ENCODE assay signal across 14 cellular contexts in the genomic region with DNA sequence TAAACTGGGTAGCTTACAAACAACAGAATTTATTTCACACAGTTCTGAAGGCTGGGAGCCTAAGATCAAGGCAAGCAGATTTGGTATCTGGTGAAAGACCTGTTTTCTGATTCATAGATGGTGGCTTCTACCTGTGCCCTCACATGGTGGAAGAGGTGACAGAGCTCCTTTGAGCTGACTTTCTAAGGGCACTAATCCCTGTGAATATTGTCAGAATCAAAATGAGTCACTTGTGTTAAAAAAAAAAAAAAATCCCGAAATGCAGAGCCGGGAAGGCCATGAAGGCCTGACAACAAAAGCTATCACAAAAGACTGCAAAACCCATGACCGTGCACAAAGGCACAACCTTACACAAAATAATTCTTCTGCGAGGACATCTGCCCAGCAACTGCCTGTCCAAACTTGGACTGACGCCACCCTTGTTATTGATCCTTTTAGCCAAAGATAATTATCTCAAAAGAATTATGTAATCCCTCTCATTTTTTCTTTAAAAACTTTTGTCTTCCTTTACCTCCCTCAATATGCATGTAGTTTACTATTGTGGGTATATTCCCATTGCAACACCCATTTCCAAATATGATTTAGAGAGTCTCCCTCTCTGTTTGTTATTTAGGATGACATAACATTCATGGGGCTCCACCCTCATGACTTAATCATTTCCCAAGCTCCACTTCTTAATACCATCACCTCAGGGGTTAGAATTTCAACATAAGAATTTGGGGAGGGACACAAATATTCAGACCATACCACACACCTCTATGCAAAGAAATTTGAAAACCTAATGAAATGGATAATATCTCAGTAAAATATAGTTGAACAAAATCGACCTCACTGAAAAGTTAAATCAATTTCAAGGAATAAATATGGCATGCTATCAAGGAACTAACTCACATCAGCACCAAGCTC. TPM values are rescaled to one million over a fixed set of nuclear protein-coding genes. Genes with fewer than 3 reads are reported as not detected.
A peak's percentile ranks its signal among the peaks of the same experiment; 100 is the strongest.
DNase-seq lines count a peak whose midpoint lies in the region; ATAC-seq, FAIRE-seq and TF ChIP-seq lines count a peak whose summit lies in the region.
"Had no signal": no experiment of that assay in that cellular context is flagged by ENCODE, and none has a peak within 500 bp of the region (broad histone marks: within the 10 kb centered on the region; RNA-seq: fewer than 3 reads in every experiment).

No MANE protein-coding gene starts in this region.

- no peaks in the 10 kb centered on the region for H3K4me1 Mint-ChIP-seq in CD8-positive, alpha-beta T cell (ENCODE audit: low read depth)

- DNase-seq in H54 (ENCODE audit: insufficient read length, low spot score) (no peak), MV-4-11 (lab: John Stamatoyannopoulos, UW) (peak; percentile 5), amniotic epithelial cell (ENCODE audit: low read depth) (peak; percentile 29), left lobe of liver (ENCODE audit: low spot score) (no peak), spleen (no peak), Peyer's patch (no peak)
- DNase-seq in CD8-positive, alpha-beta T cell = no peak
- DNase-seq: activated CD4-positive, alpha-beta T cell treated with anti-CD3 and anti-CD28 coated beads for 4 hours; cerebellar nuclear complex; islet precursor cell; NCI-H2107 had no signal

- 74 to 88% (median 80%) methylated on average over 6 of the region's 6 CpGs for WGBS in spleen, 5 donors

- peaks cover 4% of the 10 kb centered on the region for H3K27me3 Mint-ChIP-seq in CD8-positive, alpha-beta T cell (ENCODE audit: low read depth)

- no peak overlapping the region for H3K27ac Mint-ChIP-seq in CD8-positive, alpha-beta T cell
- H3K27ac Mint-ChIP-seq: activated T-helper 2 cell treated with anti-CD3 and anti-CD28 coated beads, Interferon-gamma antibody, Interleukin-2, Interleukin-4, amounts not matched to agents 10 μg/mL and 5 μg/mL and 100 μg/mL, durations not matched to agents 14 hours and 24 hours and 36 hours had no signal

- no peak for TF ChIP-seq POLR2A in H54 (IDR thresholded peaks at IDR 0.05; ENCODE audit: low read depth, low read length)
- TF ChIP-seq POLR2A in spleen (IDR thresholded peaks at IDR 0.05) = no peak
- no peak for TF ChIP-seq POLR2A in Peyer's patch (IDR thresholded peaks at IDR 0.05)

- H3K27me3 ChIP-seq in CD8-positive, alpha-beta T cell (ENCODE audit: insufficient read depth, low read length) = no peaks in the 10 kb centered on the region
- H3K27me3 ChIP-seq in spleen (replicated peaks in 1 of 7) (no peaks in the 10 kb centered on the region), Peyer's patch (no peaks in the 10 kb centered on the region)
- H3K27me3 ChIP-seq: right atrium auricular region had no signal

- no peak for TF ChIP-seq CTCF in CD8-positive, alpha-beta T cell (IDR thresholded peaks at IDR 0.05)
- TF ChIP-seq CTCF in spleen (IDR thresholded peaks at IDR 0.05 in 8 of 11, conservative IDR thresholded peaks at IDR 0.05 in 3 of 11) = no peak
- TF ChIP-seq CTCF in Peyer's patch (IDR thresholded peaks at IDR 0.05) = no peak

- FAIRE-seq in H54 (lab: Jason Lieb, UNC) = peak; percentile 82
- FAIRE-seq: GM12891 had no signal

- intact Hi-C loops in CD8-positive, alpha-beta T cell (cut with DNase I, micrococcal nuclease) = no loop called here
- intact Hi-C loops in spleen (cut with DNase I; ENCODE audit: low total_unique reads) = no loop called here

- ATAC-seq in left lobe of liver = peak; percentile 51
- no peak for ATAC-seq in CD8-positive, alpha-beta T cell

- POLR2A ChIA-PET in CD8-positive, alpha-beta T cell (lab: Charles Lee) = no interaction called here

- no peak overlapping the region for H3K27ac ChIP-seq in CD8-positive, alpha-beta T cell (ENCODE audit: low read depth, low read length)
- H3K27ac ChIP-seq in spleen (no peak overlapping the region), Peyer's patch (no peak overlapping the region)
- H3K27ac ChIP-seq: right atrium auricular region had no signal

- CTCF ChIA-PET in CD8-positive, alpha-beta T cell (lab: Charles Lee) = no interaction called here

- no peaks in the 10 kb centered on the region for H3K36me3 Mint-ChIP-seq in CD8-positive, alpha-beta T cell

- H3K9me3 Mint-ChIP-seq in CD8-positive, alpha-beta T cell = no peaks in the 10 kb centered on the region
- H3K9me3 Mint-ChIP-seq: activated T-helper 2 cell treated with anti-CD3 and anti-CD28 coated beads, Interferon-gamma antibody, Interleukin-2, Interleukin-4, amounts not matched to agents 10 μg/mL and 5 μg/mL and 100 μg/mL, durations not matched to agents 14 hours and 24 hours and 36 hours had no signal

- no peaks in the 10 kb centered on the region for H3K9me3 ChIP-seq in CD8-positive, alpha-beta T cell (ENCODE audit: low read length)
- H3K9me3 ChIP-seq in spleen (peaks cover 0 to 21% (median 17%) of the 10 kb centered on the region in 8 donors), Peyer's patch (peaks cover 0 to 8% (median 2%) of the 10 kb centered on the region in 4 donors)

- H3K36me3 ChIP-seq in CD8-positive, alpha-beta T cell (ENCODE audit: insufficient read depth, low read length) = no peaks in the 10 kb centered on the region
- H3K36me3 ChIP-seq in spleen (no peaks in the 10 kb centered on the region), Peyer's patch (no peaks in the 10 kb centered on the region)
- H3K36me3 ChIP-seq: right atrium auricular region had no signal

- H3K4me3 ChIP-seq in CD8-positive, alpha-beta T cell (ENCODE audit: low read depth, low read length) = no peak overlapping the region
- H3K4me3 ChIP-seq in spleen = no peak overlapping the region
- no peak overlapping the region for H3K4me3 ChIP-seq in Peyer's patch
- H3K4me3 ChIP-seq: right atrium auricular region had no signal

- no peaks in the 10 kb centered on the region for H3K4me1 ChIP-seq in CD8-positive, alpha-beta T cell (ENCODE audit: insufficient read depth, low read length)
- no peaks in the 10 kb centered on the region for H3K4me1 ChIP-seq in spleen
- no peaks in the 10 kb centered on the region for H3K4me1 ChIP-seq in Peyer's patch
- H3K4me1 ChIP-seq: right atrium auricular region had no signal

- H3K4me3 Mint-ChIP-seq in CD8-positive, alpha-beta T cell = no peak overlapping the region

RNA-seq across cellular contexts. Expression of gene UBTD2, which starts 19.8 kb away (rescaled TPM):
- total RNA-seq in left lobe of liver (7.1 TPM), spleen (10 to 100 TPM in 3 of 7 donors, 1 to 10 TPM in 4; 7.8 to 13.9 (median 9.8) TPM), Peyer's patch (10 to 100 TPM; 21.6 to 38.2 (median 25.2) TPM)
- total RNA-seq in CD8-positive, alpha-beta T cell = under 1 TPM; 0.78 to 0.79 TPM
- 1 to 10 TPM; 4.9 to 7.4 (median 5.1) TPM for polyA plus RNA-seq in spleen

Comparison
In these comparisons a context has a peak if more than half of its experiments do, and no peak if none do; other contexts are left out.
1. DNase-seq: peak in MV-4-11 (single experiment) and amniotic epithelial cell (single experiment); none in H54 (single experiment), left lobe of liver (single experiment), CD8-positive, alpha-beta T cell (0 of 7), spleen (single experiment) and Peyer's patch (0 of 3).